ENCODE assay signal across 17 cellular contexts in the genomic region with DNA sequence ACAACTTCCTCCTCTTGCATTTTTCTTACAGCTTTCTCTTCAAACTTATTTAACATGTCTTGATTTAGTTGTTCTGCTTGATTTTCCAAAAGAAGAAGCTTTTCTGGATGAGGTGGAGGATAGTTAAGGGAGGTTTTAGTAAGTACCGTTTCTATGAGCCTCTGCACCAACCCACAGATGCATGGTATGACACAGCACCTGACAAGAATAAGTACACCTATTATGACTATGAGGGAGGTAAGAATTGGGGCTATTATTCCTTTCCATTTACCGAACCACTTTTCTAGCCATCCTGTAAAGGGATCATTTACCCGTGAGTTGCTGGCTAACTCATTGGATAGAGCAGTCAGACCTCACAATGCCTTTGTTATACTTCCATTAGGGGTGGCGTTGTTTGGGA. TPM values are rescaled to one million over a fixed set of nuclear protein-coding genes. Genes with fewer than 3 reads are reported as not detected.
DNase-seq lines count a peak whose midpoint lies in the region; ATAC-seq and TF ChIP-seq lines count a peak whose summit lies in the region.
"Had no signal": no experiment of that assay in that cellular context is flagged by ENCODE, and none has a peak within 500 bp of the region (broad histone marks: within the 10 kb centered on the region; RNA-seq: fewer than 3 reads in every experiment).

No MANE protein-coding gene starts in this region.

- DNase-seq in Calu3 (no peak), NCI-H146 (lab: John Stamatoyannopoulos, UW) (peak; percentile 66), brain microvascular endothelial cell (no peak), DMS153 (lab: John Stamatoyannopoulos, UW) (no peak)
- no peak for DNase-seq in activated naive CD4-positive, alpha-beta T cell treated with anti-CD3 and anti-CD28 coated beads, Interleukin-2, amount 10 ng/mL, durations not matched to agents 7 days and 5 days
- DNase-seq in naive thymus-derived CD4-positive, alpha-beta T cell: no peak
- DNase-seq: adrenal gland, DMS 273 treated with DMSO at 0.1 percent for 48 hours, lower lobe of right lung, naive B cell, SJCRH30, T-helper 9 cell, tibial artery had no signal

- no peaks in the 10 kb centered on the region for H3K36me3 ChIP-seq in neural cell (ENCODE audit: insufficient read depth, low read length)
- peaks cover 0 to 5% (median 0%) of the 10 kb centered on the region in 3 experiments for H3K36me3 ChIP-seq in naive thymus-derived CD4-positive, alpha-beta T cell (ENCODE audit: control insufficient read depth in 2 of 3, insufficient read depth in 3 of 3, low read length in 3 of 3)
- H3K36me3 ChIP-seq in brain microvascular endothelial cell (replicated peaks): peaks cover 2% of the 10 kb centered on the region
- H3K36me3 ChIP-seq: adrenal gland, gastroesophageal sphincter, lower lobe of right lung, SJCRH30, tibial artery had no signal

- peaks cover 30% of the 10 kb centered on the region for H3K79me2 ChIP-seq in neural cell (replicated peaks; ENCODE audit: insufficient read depth, low read length)

- H3K4me3 ChIP-seq in neural cell (ENCODE audit: low read length) (no peak overlapping the region), brain microvascular endothelial cell (ENCODE audit: low read depth, low read length) (no peak overlapping the region)
- no peak overlapping the region for H3K4me3 ChIP-seq in naive thymus-derived CD4-positive, alpha-beta T cell (ENCODE audit: low read length)
- H3K4me3 ChIP-seq: adrenal gland, gastroesophageal sphincter, lower lobe of right lung, SJCRH30, tibial artery had no signal

- peaks cover 23% of the 10 kb centered on the region for H3K4me1 Mint-ChIP-seq in Calu3 (ENCODE audit: low read depth, unreplicated experiment)
- H3K4me1 Mint-ChIP-seq in activated naive CD4-positive, alpha-beta T cell treated with anti-CD3 and anti-CD28 coated beads, Interleukin-2, amount 10 ng/mL, durations not matched to agents 7 days and 5 days: peaks cover 44% of the 10 kb centered on the region
- peaks cover 12 to 42% (median 26%) of the 10 kb centered on the region in 7 donors for H3K4me1 Mint-ChIP-seq in naive thymus-derived CD4-positive, alpha-beta T cell

- no peaks in the 10 kb centered on the region for H3K27me3 ChIP-seq in neural cell (ENCODE audit: insufficient read depth, low read depth, low read length)
- no peaks in the 10 kb centered on the region for H3K27me3 ChIP-seq in naive thymus-derived CD4-positive, alpha-beta T cell (ENCODE audit: control insufficient read depth in 2 of 2, insufficient read depth in 2 of 2, low read length in 2 of 2)
- H3K27me3 ChIP-seq in brain microvascular endothelial cell (replicated peaks): no peaks in the 10 kb centered on the region
- H3K27me3 ChIP-seq: adrenal gland, gastroesophageal sphincter, SJCRH30, tibial artery had no signal

- H3K9me3 Mint-ChIP-seq in Calu3 (ENCODE audit: low read depth, unreplicated experiment): peaks cover 2% of the 10 kb centered on the region
- H3K9me3 Mint-ChIP-seq in activated naive CD4-positive, alpha-beta T cell treated with anti-CD3 and anti-CD28 coated beads, Interleukin-2, amount 10 ng/mL, durations not matched to agents 7 days and 5 days: peaks cover 10% of the 10 kb centered on the region
- peaks cover 0 to 12% (median 0%) of the 10 kb centered on the region in 11 donors for H3K9me3 Mint-ChIP-seq in naive thymus-derived CD4-positive, alpha-beta T cell

- CTCF ChIA-PET in Calu3 (lab: Charles Lee): interaction anchor here (0.5 to 1.0 kb wide), 3 partner anchors 71 to 195 kb away, joined by 3 to 4 read pairs (median 4); no protein-coding TSS in a partner anchor
- CTCF ChIA-PET in activated naive CD4-positive, alpha-beta T cell treated with anti-CD3 and anti-CD28 coated beads, Interleukin-2, amount 10 ng/mL, durations not matched to agents 7 days and 5 days (lab: Charles Lee): interaction anchor here (0.8 to 1.7 kb wide), 2 partner anchors 168 to 210 kb away, joined by 3 to 5 read pairs; partner anchors contain the start of gene TMEM267
- CTCF ChIA-PET in naive thymus-derived CD4-positive, alpha-beta T cell (lab: Charles Lee): no interaction called here

- H3F3A ChIP-seq in neural cell (ENCODE audit: insufficient read depth, low read length, poor library complexity, severe bottlenecking): peaks cover 8% of the 10 kb centered on the region

- POLR2A ChIA-PET in naive thymus-derived CD4-positive, alpha-beta T cell (lab: Charles Lee): no interaction called here

- TSS peak; percentile 72 for BruUV-seq in Calu3 (replicated peaks; lab: Mats Ljungman, UMichigan)

- TF ChIP-seq EP300 in neural cell (conservative IDR thresholded peaks at IDR 0.05; ENCODE audit: poor library complexity, severe bottlenecking): no peak

- H3K27me3 Mint-ChIP-seq in Calu3 (ENCODE audit: unreplicated experiment): no peaks in the 10 kb centered on the region
- no peaks in the 10 kb centered on the region for H3K27me3 Mint-ChIP-seq in activated naive CD4-positive, alpha-beta T cell treated with anti-CD3 and anti-CD28 coated beads, Interleukin-2, amount 10 ng/mL, durations not matched to agents 7 days and 5 days
- H3K27me3 Mint-ChIP-seq in naive thymus-derived CD4-positive, alpha-beta T cell: peaks cover 0 to 2% (median 0%) of the 10 kb centered on the region in 5 donors

- TF ChIP-seq CTCF in Calu3 (IDR thresholded peaks at IDR 0.05; ENCODE audit: unreplicated experiment) (no peak), neural cell (IDR thresholded peaks at IDR 0.05; ENCODE audit: poor library complexity, severe bottlenecking) (no peak), brain microvascular endothelial cell (IDR thresholded peaks at IDR 0.05; ENCODE audit: low read depth, low read length, missing control alignments) (no peak)

- H3K9me2 ChIP-seq in neural cell (ENCODE audit: insufficient read depth, low read length): no peaks in the 10 kb centered on the region

- H4K20me1 ChIP-seq in neural cell (ENCODE audit: insufficient read depth): peaks cover 6% of the 10 kb centered on the region

- intact Hi-C loops in Calu3 (cut with micrococcal nuclease; ENCODE audit: unreplicated experiment): loop anchor here (2.0 kb wide), 1 partner anchor 51 kb away; no protein-coding TSS in a partner anchor
- intact Hi-C loops in naive thymus-derived CD4-positive, alpha-beta T cell (cut with micrococcal nuclease): loop anchor here (2.0 to 10.0 kb wide), 3 partner anchors 121 to 1493 kb away; partner anchors contain the start of genes MRPS30 (in 1 of the 2), NIM1K (in 1 of the 2) and RIMOC1 (in 1 of the 2)

- peaks cover 49% of the 10 kb centered on the region for H3K36me3 Mint-ChIP-seq in Calu3 (ENCODE audit: insufficient read depth, unreplicated experiment)
- peaks cover 20% of the 10 kb centered on the region for H3K36me3 Mint-ChIP-seq in activated naive CD4-positive, alpha-beta T cell treated with anti-CD3 and anti-CD28 coated beads, Interleukin-2, amount 10 ng/mL, durations not matched to agents 7 days and 5 days
- peaks cover 0 to 22% (median 0%) of the 10 kb centered on the region in 5 donors for H3K36me3 Mint-ChIP-seq in naive thymus-derived CD4-positive, alpha-beta T cell
- H3K36me3 Mint-ChIP-seq: naive B cell had no signal

- ATAC-seq in naive thymus-derived CD4-positive, alpha-beta T cell: no peak
- ATAC-seq in HG03159 (IDR thresholded peaks at IDR 0.05; ENCODE audit: unreplicated experiment): no peak
- ATAC-seq: gastroesophageal sphincter, lower lobe of right lung had no signal

- peak overlapping the region; percentile 98 for H3K27ac Mint-ChIP-seq in Calu3 (ENCODE audit: unreplicated experiment)
- peak overlapping the region; percentile 22 for H3K27ac Mint-ChIP-seq in activated naive CD4-positive, alpha-beta T cell treated with anti-CD3 and anti-CD28 coated beads, Interleukin-2, amount 10 ng/mL, durations not matched to agents 7 days and 5 days
- peak overlapping the region in 1 of 9 donors; percentile 96 for H3K27ac Mint-ChIP-seq in naive thymus-derived CD4-positive, alpha-beta T cell

- no peaks in the 10 kb centered on the region for H3K9me3 ChIP-seq in neural cell (ENCODE audit: low read length)
- no peaks in the 10 kb centered on the region for H3K9me3 ChIP-seq in naive thymus-derived CD4-positive, alpha-beta T cell (ENCODE audit: control insufficient read depth in 2 of 3, low read length in 3 of 3)
- H3K9me3 ChIP-seq: adrenal gland, gastroesophageal sphincter, lower lobe of right lung, SJCRH30, tibial artery had no signal

- peak overlapping the region; percentile 95 for H3K27ac ChIP-seq in neural cell (ENCODE audit: low read length)
- no peak overlapping the region for H3K27ac ChIP-seq in naive thymus-derived CD4-positive, alpha-beta T cell (ENCODE audit: low read depth, low read length)
- no peak overlapping the region for H3K27ac ChIP-seq in brain microvascular endothelial cell
- H3K27ac ChIP-seq: adrenal gland, gastroesophageal sphincter, HL-60, lower lobe of right lung, SJCRH30, tibial artery had no signal

- peaks cover 9 to 12% of the 10 kb centered on the region in 2 donors for H3K4me1 ChIP-seq in naive thymus-derived CD4-positive, alpha-beta T cell (ENCODE audit: control insufficient read depth in 2 of 2, insufficient read depth in 2 of 2, low read length in 2 of 2)

- in situ Hi-C loops in brain microvascular endothelial cell (cut with HindIII; ENCODE audit: low pct_ligation_motif_present, low sequenced_read_pairs): no loop called here

- no peak overlapping the region for H2AFZ ChIP-seq in neural cell (ENCODE audit: low read depth, low read length)

- peak overlapping the region; percentile 99 for H3K4me3 Mint-ChIP-seq in Calu3 (ENCODE audit: low read depth, unreplicated experiment)
- no peak overlapping the region for H3K4me3 Mint-ChIP-seq in activated naive CD4-positive, alpha-beta T cell treated with anti-CD3 and anti-CD28 coated beads, Interleukin-2, amount 10 ng/mL, durations not matched to agents 7 days and 5 days
- no peak overlapping the region for H3K4me3 Mint-ChIP-seq in naive thymus-derived CD4-positive, alpha-beta T cell
- H3K4me3 Mint-ChIP-seq: naive B cell had no signal

- H3K4me2 ChIP-seq in neural cell (ENCODE audit: low read length): no peak overlapping the region

- TF ChIP-seq RAD21 in neural cell (conservative IDR thresholded peaks at IDR 0.05): no peak

- no peak overlapping the region for H3K9ac ChIP-seq in neural cell (ENCODE audit: low read length)

TF ChIP-seq in neural cell, 6 proteins besides CTCF, POLR2A, EP300 and RAD21 (continues in another document):
- TF ChIP-seq TAF1 (IDR thresholded peaks at IDR 0.05; ENCODE audit: low read depth): no peak
- no peak for TF ChIP-seq MXI1 (conservative IDR thresholded peaks at IDR 0.05; ENCODE audit: poor library complexity, severe bottlenecking)
- TF ChIP-seq SMC3 (conservative IDR thresholded peaks at IDR 0.05; ENCODE audit: poor library complexity): no peak
- no peak for TF ChIP-seq POLR2AphosphoS5 (IDR thresholded peaks at IDR 0.05)

RNA-seq across cellular contexts. Expression of gene HMGCS1, which starts 2.5 kb away (rescaled TPM):
- total RNA-seq in Calu3 (2022): 249 and 263 TPM in 2 replicates
- 433 and 498 TPM in 2 replicates for polyA plus RNA-seq in neural cell
- 486 and 512 TPM in 2 replicates for polyA minus RNA-seq in neural cell
- total RNA-seq in naive thymus-derived CD4-positive, alpha-beta T cell: 10 to 100 TPM; 32.2 to 77.5 (median 48.2) TPM
- polyA plus RNA-seq in naive thymus-derived CD4-positive, alpha-beta T cell: 1 to 10 TPM; 8.9 to 9.0 TPM
